ENCODE assay signal across 20 cellular contexts in genomic region chr1:159952932-159953331, GRCh38. TPM values are rescaled to one million over a fixed set of nuclear protein-coding genes. Genes with fewer than 3 reads are reported as not detected.
A peak's percentile ranks its signal among the peaks of the same experiment; 100 is the strongest.
DNase-seq lines count a peak whose midpoint lies in the region; ATAC-seq and TF ChIP-seq lines count a peak whose summit lies in the region.
"Had no signal": no experiment of that assay in that cellular context is flagged by ENCODE, and none has a peak within 500 bp of the region (broad histone marks: within the 10 kb centered on the region; RNA-seq: fewer than 3 reads in every experiment).

No MANE protein-coding gene starts in this region.

- no peak overlapping the region for H2BK12ac ChIP-seq in H9 (ENCODE audit: insufficient read length, low read depth, low read length)

- no peaks in the 10 kb centered on the region for H3K4me1 ChIP-seq in H9 (ENCODE audit: insufficient read depth, low read length)
- H3K4me1 ChIP-seq in HEK293 (ENCODE audit: control insufficient read depth, insufficient read depth, low read length): no peaks in the 10 kb centered on the region

- no peaks in the 10 kb centered on the region for H4K20me1 ChIP-seq in H9 (ENCODE audit: control insufficient read depth, insufficient read depth, insufficient read length)
- H4K20me1 ChIP-seq: BLaER1 had no signal

- no peak overlapping the region for H2BK15ac ChIP-seq in H9 (ENCODE audit: low read depth, low read length)

- no peak overlapping the region for H2BK120ac ChIP-seq in H9 (ENCODE audit: low read depth, low read length, poor library complexity, severe bottlenecking)

- H3K27me3 ChIP-seq in H9 (ENCODE audit: insufficient read depth, low read length): no peaks in the 10 kb centered on the region; the same call in 1 of the 2 replicates
- H3K27me3 ChIP-seq: BLaER1 had no signal

- WGBS in H9 (ENCODE audit: extremely low coverage, insufficient read length, low lambda C conversion rate): no CpG with 5 or more reads among the region's 5 CpGs

- H3K27ac Mint-ChIP-seq in H9 (no peak overlapping the region), endothelial cell (ENCODE audit: unreplicated experiment) (no peak overlapping the region)
- H3K27ac Mint-ChIP-seq: B cell; CD4-positive, alpha-beta T cell; CD8-positive, alpha-beta memory T cell; GM23338 had no signal

- no peak overlapping the region for H3K4me3 Mint-ChIP-seq in H9
- no peak overlapping the region for H3K4me3 Mint-ChIP-seq in endothelial cell (ENCODE audit: unreplicated experiment)
- H3K4me3 Mint-ChIP-seq: B cell; CD4-positive, alpha-beta T cell; CD8-positive, alpha-beta memory T cell; GM23338 had no signal

- H3K27me3 Mint-ChIP-seq in H9 (ENCODE audit: low read depth): peaks cover 22% of the 10 kb centered on the region
- peaks cover 2% of the 10 kb centered on the region for H3K27me3 Mint-ChIP-seq in endothelial cell (ENCODE audit: unreplicated experiment)

- no peak overlapping the region for H3K9ac ChIP-seq in H9 (ENCODE audit: extremely low read depth, insufficient read length, low read length)
- H3K9ac ChIP-seq: BLaER1 had no signal

- CTCF ChIA-PET in HEK293 (lab: Yijun Ruan, JAX): interaction anchor here (0.6 to 10.8 kb wide), 5 partner anchors 16 to 155 kb away, joined by 3 to 87 read pairs (median 4); no protein-coding TSS in a partner anchor

- no peak for TF ChIP-seq CTCF in H9 (conservative IDR thresholded peaks at IDR 0.05)
- no peak for TF ChIP-seq CTCF in HEK293 (tag by site-specific recombination; IDR thresholded peaks at IDR 0.05)
- TF ChIP-seq CTCF in endothelial cell (IDR thresholded peaks at IDR 0.05; ENCODE audit: unreplicated experiment): no peak

- no peaks in the 10 kb centered on the region for H3K79me1 ChIP-seq in H9 (ENCODE audit: insufficient read depth, low read depth, low read length, poor library complexity, severe bottlenecking)

- H4K91ac ChIP-seq in H9 (ENCODE audit: insufficient read length, low read depth, low read length): no peak overlapping the region

- H3K79me2 ChIP-seq in H9 (ENCODE audit: insufficient read depth, low read length): no peaks in the 10 kb centered on the region

- no peak overlapping the region for H3K18ac ChIP-seq in H9 (ENCODE audit: insufficient read length, low read depth, low read length)

- no peaks in the 10 kb centered on the region for H3K9me3 ChIP-seq in H9 (ENCODE audit: control insufficient read depth, low read depth, low read length)
- no peaks in the 10 kb centered on the region for H3K9me3 ChIP-seq in HEK293 (ENCODE audit: control insufficient read depth, insufficient read depth, low read depth, low read length)
- H3K9me3 ChIP-seq: BLaER1 had no signal

- POLR2A ChIA-PET in HEK293 (lab: Yijun Ruan, JAX): no interaction called here

- H3K14ac ChIP-seq in H9 (ENCODE audit: insufficient read depth, low read length): no peak overlapping the region

- H2AK5ac ChIP-seq in H9 (ENCODE audit: insufficient read length, low read length): no peak overlapping the region

- no peak overlapping the region for H3K23ac ChIP-seq in H9 (ENCODE audit: insufficient read length, low read depth, low read length)

- no peak for ATAC-seq in GM18502 (IDR thresholded peaks at IDR 0.05; ENCODE audit: poor library complexity, unreplicated experiment)
- ATAC-seq: GM12878, GM23338 had no signal

- no peak overlapping the region for H3K56ac ChIP-seq in H9 (ENCODE audit: insufficient read length, low read depth, low read length)

- H3K9me3 Mint-ChIP-seq in H9 (no peaks in the 10 kb centered on the region), endothelial cell (ENCODE audit: unreplicated experiment) (no peaks in the 10 kb centered on the region)
- H3K9me3 Mint-ChIP-seq: CD4-positive, alpha-beta T cell; CD8-positive, alpha-beta memory T cell; GM23338 had no signal

- H3K4me3 ChIP-seq in HEK293 (ENCODE audit: low read depth, low read length): no peak overlapping the region
- H3K4me3 ChIP-seq: BLaER1, GM12878, GM23338 had no signal

- peak; percentile 8 for DNase-seq in H9
- DNase-seq in epithelial cell of prostate (ENCODE audit: low read depth, low spot score): no peak
- DNase-seq in Ammon's horn (ENCODE audit: low spot score): no peak
- DNase-seq in endothelial cell (ENCODE audit: low spot score): no peak
- DNase-seq: CD4-positive, alpha-beta T cell; CD8-positive, alpha-beta memory T cell; DMS 273 treated with DMSO at 0.1 percent for 48 hours; DMS79; EL; GDM1; HCEC 1CT had no signal

- H2AFZ ChIP-seq in H9 (ENCODE audit: low read length): no peak overlapping the region
- H2AFZ ChIP-seq: GM23338 had no signal

- H3K4me1 Mint-ChIP-seq in H9 (no peaks in the 10 kb centered on the region), endothelial cell (ENCODE audit: unreplicated experiment) (peaks cover 3% of the 10 kb centered on the region)
- H3K4me1 Mint-ChIP-seq: B cell; CD8-positive, alpha-beta memory T cell; GM23338 had no signal

- H3K4ac ChIP-seq in H9 (ENCODE audit: low read depth, low read length): no peak overlapping the region

- H3K27ac ChIP-seq in H9 (ENCODE audit: insufficient read length, low read depth, low read length) (no peak overlapping the region), HEK293 (ENCODE audit: extremely low read depth, low read depth, low read length) (no peak overlapping the region), epithelial cell of prostate (peak overlapping the region; percentile 81)
- H3K27ac ChIP-seq: BLaER1, C4-2B had no signal

- no peaks in the 10 kb centered on the region for H3K36me3 ChIP-seq in HEK293 (ENCODE audit: control insufficient read depth in 2 of 2, insufficient read depth in 1 of 2, low read length in 2 of 2)
- H3K36me3 ChIP-seq: BLaER1 had no signal

- H4K8ac ChIP-seq in H9 (replicated peaks; ENCODE audit: insufficient read length, low read depth, low read length): no peak overlapping the region

- no peak overlapping the region for H3K4me2 ChIP-seq in H9 (ENCODE audit: insufficient read depth, insufficient read length, low read length)
- H3K4me2 ChIP-seq: GM23338 had no signal

- H4K5ac ChIP-seq in H9 (ENCODE audit: insufficient read length, low read depth, low read length): no peak overlapping the region

- H3K23me2 ChIP-seq in H9 (ENCODE audit: insufficient read length, low read depth, low read length, poor library complexity, severe bottlenecking): no peaks in the 10 kb centered on the region

- H3K36me3 Mint-ChIP-seq in H9 (ENCODE audit: insufficient read depth in 1 of 3, low read depth in 3 of 3) (no peaks in the 10 kb centered on the region), endothelial cell (ENCODE audit: low read depth, unreplicated experiment) (no peaks in the 10 kb centered on the region)

- H2BK5ac ChIP-seq in H9 (ENCODE audit: insufficient read length, low read length): no peak overlapping the region

- H3T11ph ChIP-seq in H9 (ENCODE audit: low read length): no peak overlapping the region

- no peak overlapping the region for H2BK20ac ChIP-seq in H9 (ENCODE audit: low read depth, low read length, poor library complexity, severe bottlenecking)

TF ChIP-seq in HEK293, 187 proteins besides CTCF, POLR2A, EP300 and RAD21:
- TF ChIP-seq OVOL3 (tag by site-specific recombination; IDR thresholded peaks at IDR 0.05): no peak
- no peak for TF ChIP-seq ZBTB21 (tag by site-specific recombination; IDR thresholded peaks at IDR 0.05)
- TF ChIP-seq ZSCAN5A (tag by site-specific recombination; IDR thresholded peaks at IDR 0.05): no peak
- TF ChIP-seq SCRT1 (tag by site-specific recombination; IDR thresholded peaks at IDR 0.05; ENCODE audit: borderline replicate concordance): 0 out of 2 replicates have a peak, but pooled peaks have one; percentile 68
- no peak for TF ChIP-seq ZNF548 (tag by site-specific recombination; IDR thresholded peaks at IDR 0.05)
- peak; percentile 91 for TF ChIP-seq SCRT2 (tag by site-specific recombination; IDR thresholded peaks at IDR 0.05)
- no peak for TF ChIP-seq ZNF449 (tag by site-specific recombination; IDR thresholded peaks at IDR 0.05)

RNA-seq across cellular contexts. Expression of gene SLAMF9, which starts 1.1 kb away (rescaled TPM):
- total RNA-seq in H9 (2021) (not detected in 2 replicates), endothelial cell (ENCODE audit: unreplicated experiment) (not detected)
- total RNA-seq: A172; A673; B cell; CD4-positive, alpha-beta T cell; CD8-positive, alpha-beta memory T cell; GM12878; GM23338 had no signal

RNA-seq across cellular contexts. Expression of gene IGSF9, which starts 7.5 kb away (rescaled TPM):
- total RNA-seq in H9 (2021): 11.3 and 12.3 TPM in 2 replicates
- total RNA-seq in endothelial cell (ENCODE audit: unreplicated experiment): 2.2 TPM
- total RNA-seq: CD4-positive, alpha-beta T cell; GM12878 had no signal

RNA-seq across cellular contexts. Expression of gene TAGLN2, which starts 27.6 kb away (rescaled TPM):
- total RNA-seq in H9 (2021) (76.7 and 80.5 TPM in 2 replicates), endothelial cell (ENCODE audit: unreplicated experiment) (95.2 TPM)

RNA-seq across cellular contexts. Expression of gene CFAP45, which starts 53.0 kb away (rescaled TPM):
- total RNA-seq in H9 (2021) (0.53 and 0.85 TPM in 2 replicates), endothelial cell (ENCODE audit: unreplicated experiment) (1.0 TPM)
- total RNA-seq: GM23338 had no signal
